Comparison of ENCODE assay signal across 9 cellular contexts in the genomic region with DNA sequence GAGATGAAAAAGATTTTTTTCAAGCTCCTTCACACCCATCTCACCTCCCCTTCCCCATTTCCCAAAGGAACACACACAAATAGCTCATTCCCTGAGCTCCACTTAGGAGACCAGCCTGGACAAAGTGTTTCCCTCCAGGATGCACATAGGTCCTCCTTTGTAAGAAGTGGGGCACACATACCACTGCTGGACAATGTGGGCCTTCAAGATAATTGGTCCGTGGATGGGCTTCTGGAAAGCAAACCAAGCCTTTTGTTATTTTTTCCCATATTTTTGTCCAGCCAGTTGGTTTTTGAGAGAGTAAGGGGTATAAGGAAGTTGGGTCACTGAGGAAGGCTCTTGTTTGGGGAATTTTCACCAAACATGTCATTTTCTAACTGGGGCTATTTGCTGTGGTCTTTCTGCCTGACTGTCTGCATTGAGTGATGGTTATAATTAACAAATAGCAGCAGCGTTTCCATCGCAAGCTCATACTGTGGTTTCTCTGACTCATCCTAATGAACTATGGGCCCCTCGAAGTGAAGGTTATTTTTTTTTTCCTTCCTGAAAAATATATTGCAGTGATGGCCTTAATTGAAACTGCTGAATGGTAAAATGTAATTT.
DNase-seq lines count a peak whose midpoint lies in the region; ATAC-seq and TF ChIP-seq lines count a peak whose summit lies in the region.
"Had no signal": no experiment of that assay in that cellular context is flagged by ENCODE, and none has a peak within 500 bp of the region (broad histone marks: within the 10 kb centered on the region; RNA-seq: fewer than 3 reads in every experiment).

No MANE protein-coding gene starts in this region.

- H3K27ac ChIP-seq in brain microvascular endothelial cell (no peak overlapping the region), transverse colon (no peak overlapping the region)

- TF ChIP-seq POLR2A in transverse colon (IDR thresholded peaks at IDR 0.05): no peak

- ATAC-seq in GM21381 (IDR thresholded peaks at IDR 0.05; ENCODE audit: unreplicated experiment) (peak; percentile 69), HG03575 (IDR thresholded peaks at IDR 0.05; ENCODE audit: extremely low read depth, insufficient number of reproducible peaks, low FRiP score, unreplicated experiment) (peak; percentile 81), GM19455 (IDR thresholded peaks at IDR 0.05; ENCODE audit: unreplicated experiment) (no peak)

- no peaks in the 10 kb centered on the region for H3K9me3 ChIP-seq in transverse colon

- no peak for TF ChIP-seq CTCF in brain microvascular endothelial cell (IDR thresholded peaks at IDR 0.05; ENCODE audit: low read depth, low read length, missing control alignments)
- TF ChIP-seq CTCF in transverse colon (IDR thresholded peaks at IDR 0.05): no peak
- TF ChIP-seq CTCF in osteocyte (IDR thresholded peaks at IDR 0.05): no peak

- intact Hi-C loops in transverse colon (cut with DNase I; ENCODE audit: low total_unique reads): no loop called here

- no peak overlapping the region for H3K4me3 Mint-ChIP-seq in osteocyte (ENCODE audit: unreplicated experiment)

- DNase-seq in COLO829 (ENCODE audit: low spot score) (peak; percentile 58), brain microvascular endothelial cell (peak; percentile 56), transverse colon (no peak), osteocyte (ENCODE audit: extremely low spot score, unreplicated experiment) (no peak)
- no peak for DNase-seq in stimulated activated CD4-positive, alpha-beta T cell treated with anti-CD3 and anti-CD28 coated beads, Interleukin-4, amount 100 ng/mL, for 24 hours
- DNase-seq: GF-D8 had no signal

- TF ChIP-seq EP300 in transverse colon (IDR thresholded peaks at IDR 0.05; ENCODE audit: low read depth): no peak

- 51% methylated on average over 3 to 4 of the region's 4 CpGs for WGBS in transverse colon (ENCODE audit: low coverage in 1 of 2), 2 donors

- H3K9me3 Mint-ChIP-seq in osteocyte (ENCODE audit: unreplicated experiment): no peaks in the 10 kb centered on the region

- H3K36me3 ChIP-seq in brain microvascular endothelial cell (replicated peaks): no peaks in the 10 kb centered on the region
- no peaks in the 10 kb centered on the region for H3K36me3 ChIP-seq in transverse colon

- H3K4me1 Mint-ChIP-seq in osteocyte (ENCODE audit: unreplicated experiment): peaks cover 3% of the 10 kb centered on the region

- H3K27me3 Mint-ChIP-seq in osteocyte (ENCODE audit: unreplicated experiment): peaks cover 5% of the 10 kb centered on the region

- H3K36me3 Mint-ChIP-seq in osteocyte (ENCODE audit: unreplicated experiment): no peaks in the 10 kb centered on the region

- no peaks in the 10 kb centered on the region for H3K27me3 ChIP-seq in brain microvascular endothelial cell (replicated peaks)
- no peaks in the 10 kb centered on the region for H3K27me3 ChIP-seq in transverse colon

- in situ Hi-C loops in brain microvascular endothelial cell (cut with HindIII; ENCODE audit: low pct_ligation_motif_present, low sequenced_read_pairs): no loop called here
- in situ Hi-C loops in transverse colon (cut with MboI; ENCODE audit: low pct_ligation_motif_present in 1 of 4, low pct_unique_long_range_greater_than_20kb in 1 of 4, low sequenced_read_pairs in 3 of 4): no loop called here

- H3K4me1 ChIP-seq in transverse colon: peaks cover 0 to 8% (median 7%) of the 10 kb centered on the region in 4 donors

- no peak overlapping the region for H3K27ac Mint-ChIP-seq in osteocyte (ENCODE audit: unreplicated experiment)

- no peak overlapping the region for H3K4me3 ChIP-seq in brain microvascular endothelial cell (ENCODE audit: low read depth, low read length)
- no peak overlapping the region for H3K4me3 ChIP-seq in transverse colon

Comparison
In these comparisons a context has a peak if more than half of its experiments do, and no peak if none do; other contexts are left out.
1. DNase-seq: peak in COLO829 (single experiment) and brain microvascular endothelial cell (single experiment); none in transverse colon (single experiment), stimulated activated CD4-positive, alpha-beta T cell treated with anti-CD3 and anti-CD28 coated beads, Interleukin-4, amount 100 ng/mL, for 24 hours (single experiment) and osteocyte (single experiment).